In the genomic region with DNA sequence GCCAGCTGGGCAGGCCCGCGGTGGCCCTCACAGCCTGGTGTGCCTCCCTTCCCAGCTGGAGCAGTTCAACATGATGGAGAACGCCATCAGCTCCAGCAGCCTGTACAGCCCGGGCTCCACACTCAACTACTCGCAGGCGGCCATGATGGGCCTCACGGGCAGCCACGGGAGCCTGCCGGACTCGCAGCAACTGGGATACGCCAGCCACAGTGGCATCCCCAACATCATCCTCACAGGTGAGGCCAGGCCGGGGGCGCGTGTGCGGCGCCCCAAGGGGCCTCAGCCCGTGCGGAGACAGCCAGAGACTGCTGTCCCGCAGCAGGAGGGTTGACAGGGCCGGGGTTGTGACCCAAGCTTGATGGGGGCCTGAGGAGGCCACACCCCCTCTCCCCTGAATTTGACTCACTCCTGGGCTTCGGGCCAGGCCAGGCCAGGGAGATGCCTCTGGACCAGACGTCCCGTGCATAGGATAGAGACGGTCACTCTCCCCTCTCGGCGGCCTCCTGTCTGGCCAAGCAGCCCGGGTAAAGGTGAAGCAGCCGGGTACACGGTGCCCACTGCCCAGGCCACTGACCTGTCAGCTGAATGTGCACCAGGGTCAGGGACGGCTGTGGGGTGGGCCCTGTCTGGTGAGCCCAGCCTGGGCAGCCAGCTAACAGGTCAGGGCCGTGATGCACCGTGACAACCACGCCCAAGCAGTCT, we compare ENCODE assay signal across 1 cellular context.
TF ChIP-seq lines count a peak whose summit lies in the region.

No MANE protein-coding gene starts in this region.

TF ChIP-seq in SK-N-SH, 30 proteins besides CTCF, POLR2A, EP300 and RAD21 (continued from another document):
- TF ChIP-seq, protein P1, sequence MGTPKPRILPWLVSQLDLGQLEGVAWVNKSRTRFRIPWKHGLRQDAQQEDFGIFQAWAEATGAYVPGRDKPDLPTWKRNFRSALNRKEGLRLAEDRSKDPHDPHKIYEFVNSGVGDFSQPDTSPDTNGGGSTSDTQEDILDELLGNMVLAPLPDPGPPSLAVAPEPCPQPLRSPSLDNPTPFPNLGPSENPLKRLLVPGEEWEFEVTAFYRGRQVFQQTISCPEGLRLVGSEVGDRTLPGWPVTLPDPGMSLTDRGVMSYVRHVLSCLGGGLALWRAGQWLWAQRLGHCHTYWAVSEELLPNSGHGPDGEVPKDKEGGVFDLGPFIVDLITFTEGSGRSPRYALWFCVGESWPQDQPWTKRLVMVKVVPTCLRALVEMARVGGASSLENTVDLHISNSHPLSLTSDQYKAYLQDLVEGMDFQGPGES (IDR thresholded peaks at IDR 0.05; ENCODE audit: low read depth, low read length), result no peak
- TF ChIP-seq FOXJ3 (CRISPR knock-in tag; IDR thresholded peaks at IDR 0.05) (no peak), MXI1 (IDR thresholded peaks at IDR 0.05; ENCODE audit: low read depth, low read length) (no peak), RCOR1 (IDR thresholded peaks at IDR 0.05; ENCODE audit: low read length) (no peak), NFIC (IDR thresholded peaks at IDR 0.05; ENCODE audit: borderline replicate concordance) (peak; percentile 89), RFX5 (IDR thresholded peaks at IDR 0.05; ENCODE audit: low read length) (no peak), YY1 (IDR thresholded peaks at IDR 0.05; ENCODE audit: low read depth) (peak; percentile 47; the same call in 1 of the 2 replicates), JUND (IDR thresholded peaks at IDR 0.05) (no peak; the same call in 1 of the 2 replicates), TEAD4 (IDR thresholded peaks at IDR 0.05; ENCODE audit: borderline replicate concordance, insufficient read depth) (no peak), SIN3A (IDR thresholded peaks at IDR 0.05; ENCODE audit: borderline replicate concordance, low read depth, low read length) (no peak), TCF12 (IDR thresholded peaks at IDR 0.05) (no peak; the same call in 1 of the 2 replicates), SMC3 (IDR thresholded peaks at IDR 0.05; ENCODE audit: low read depth, low read length) (no peak), GABPA (IDR thresholded peaks at IDR 0.05; ENCODE audit: low read depth) (no peak), GATA2 (CRISPR knock-in tag; IDR thresholded peaks at IDR 0.05) (no peak), ELF1 (IDR thresholded peaks at IDR 0.05) (no peak), FOXM1 (IDR thresholded peaks at IDR 0.05; ENCODE audit: low read depth) (no peak)
- TF ChIP-seq, protein P2, sequence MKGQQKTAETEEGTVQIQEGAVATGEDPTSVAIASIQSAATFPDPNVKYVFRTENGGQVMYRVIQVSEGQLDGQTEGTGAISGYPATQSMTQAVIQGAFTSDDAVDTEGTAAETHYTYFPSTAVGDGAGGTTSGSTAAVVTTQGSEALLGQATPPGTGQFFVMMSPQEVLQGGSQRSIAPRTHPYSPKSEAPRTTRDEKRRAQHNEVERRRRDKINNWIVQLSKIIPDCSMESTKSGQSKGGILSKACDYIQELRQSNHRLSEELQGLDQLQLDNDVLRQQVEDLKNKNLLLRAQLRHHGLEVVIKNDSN (IDR thresholded peaks at IDR 0.05; ENCODE audit: borderline replicate concordance, low read depth), result no peak
- TF ChIP-seq, protein P3, sequence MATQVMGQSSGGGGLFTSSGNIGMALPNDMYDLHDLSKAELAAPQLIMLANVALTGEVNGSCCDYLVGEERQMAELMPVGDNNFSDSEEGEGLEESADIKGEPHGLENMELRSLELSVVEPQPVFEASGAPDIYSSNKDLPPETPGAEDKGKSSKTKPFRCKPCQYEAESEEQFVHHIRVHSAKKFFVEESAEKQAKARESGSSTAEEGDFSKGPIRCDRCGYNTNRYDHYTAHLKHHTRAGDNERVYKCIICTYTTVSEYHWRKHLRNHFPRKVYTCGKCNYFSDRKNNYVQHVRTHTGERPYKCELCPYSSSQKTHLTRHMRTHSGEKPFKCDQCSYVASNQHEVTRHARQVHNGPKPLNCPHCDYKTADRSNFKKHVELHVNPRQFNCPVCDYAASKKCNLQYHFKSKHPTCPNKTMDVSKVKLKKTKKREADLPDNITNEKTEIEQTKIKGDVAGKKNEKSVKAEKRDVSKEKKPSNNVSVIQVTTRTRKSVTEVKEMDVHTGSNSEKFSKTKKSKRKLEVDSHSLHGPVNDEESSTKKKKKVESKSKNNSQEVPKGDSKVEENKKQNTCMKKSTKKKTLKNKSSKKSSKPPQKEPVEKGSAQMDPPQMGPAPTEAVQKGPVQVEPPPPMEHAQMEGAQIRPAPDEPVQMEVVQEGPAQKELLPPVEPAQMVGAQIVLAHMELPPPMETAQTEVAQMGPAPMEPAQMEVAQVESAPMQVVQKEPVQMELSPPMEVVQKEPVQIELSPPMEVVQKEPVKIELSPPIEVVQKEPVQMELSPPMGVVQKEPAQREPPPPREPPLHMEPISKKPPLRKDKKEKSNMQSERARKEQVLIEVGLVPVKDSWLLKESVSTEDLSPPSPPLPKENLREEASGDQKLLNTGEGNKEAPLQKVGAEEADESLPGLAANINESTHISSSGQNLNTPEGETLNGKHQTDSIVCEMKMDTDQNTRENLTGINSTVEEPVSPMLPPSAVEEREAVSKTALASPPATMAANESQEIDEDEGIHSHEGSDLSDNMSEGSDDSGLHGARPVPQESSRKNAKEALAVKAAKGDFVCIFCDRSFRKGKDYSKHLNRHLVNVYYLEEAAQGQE (IDR thresholded peaks at IDR 0.05; ENCODE audit: low read depth, low read length), result no peak
- TF ChIP-seq, protein P4, sequence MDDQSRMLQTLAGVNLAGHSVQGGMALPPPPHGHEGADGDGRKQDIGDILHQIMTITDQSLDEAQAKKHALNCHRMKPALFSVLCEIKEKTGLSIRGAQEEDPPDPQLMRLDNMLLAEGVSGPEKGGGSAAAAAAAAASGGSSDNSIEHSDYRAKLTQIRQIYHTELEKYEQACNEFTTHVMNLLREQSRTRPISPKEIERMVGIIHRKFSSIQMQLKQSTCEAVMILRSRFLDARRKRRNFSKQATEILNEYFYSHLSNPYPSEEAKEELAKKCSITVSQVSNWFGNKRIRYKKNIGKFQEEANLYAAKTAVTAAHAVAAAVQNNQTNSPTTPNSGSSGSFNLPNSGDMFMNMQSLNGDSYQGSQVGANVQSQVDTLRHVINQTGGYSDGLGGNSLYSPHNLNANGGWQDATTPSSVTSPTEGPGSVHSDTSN (IDR thresholded peaks at IDR 0.05), result no peak
